In the genomic region with DNA sequence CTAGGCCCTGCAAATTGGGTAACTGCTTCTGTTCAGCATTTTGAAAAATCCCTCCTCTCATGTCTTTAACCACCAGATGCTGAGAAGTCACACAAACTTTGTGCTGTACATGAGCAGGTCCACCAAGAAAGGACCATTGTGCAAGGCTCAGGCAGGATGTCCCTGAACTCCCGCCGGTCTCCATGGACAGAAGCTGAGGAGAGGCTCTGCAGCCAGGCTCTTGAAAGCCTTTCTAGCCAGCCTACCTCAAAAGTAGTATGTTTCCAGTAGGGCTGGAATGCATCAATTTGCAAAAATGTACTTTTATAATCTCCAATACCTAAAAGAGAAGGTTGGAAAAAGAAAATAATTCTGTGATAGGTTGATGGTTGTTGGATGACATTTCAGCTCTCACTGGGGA, we compare ENCODE assay signal across 25 cellular contexts.
"Had no signal": no experiment of that assay in that cellular context is flagged by ENCODE, and none has a peak within 500 bp of the region (broad histone marks: within the 10 kb centered on the region; RNA-seq: fewer than 3 reads in every experiment).

No MANE protein-coding gene starts in this region.

- H3K27ac ChIP-seq: epithelial cell of prostate, foreskin keratinocyte, gastroesophageal sphincter, heart left ventricle, hepatocyte, left lung, lower lobe of right lung had no signal

- H3K27me3 Mint-ChIP-seq: dendritic cell treated with granulocyte-macrophage colony-stimulating factor and Interleukin-4, amounts not matched to agents 40 ng/mL and 50 ng/mL, for 4 days had no signal

- H3K36me3 ChIP-seq: gastroesophageal sphincter, heart left ventricle, left lung, lower lobe of right lung had no signal

- DNase-seq: cortex of kidney; effector CD8-positive, alpha-beta T cell; effector memory CD8-positive, alpha-beta T cell; endodermal cell; erythroblast; foreskin keratinocyte; heart left ventricle; hypothalamus; immature natural killer cell; left cardiac atrium; left lung; left ventricle myocardium superior; lower lobe of right lung; mesenchymal stem cell; mucosa of descending colon; naive B cell had no signal

- H3K27me3 ChIP-seq: foreskin keratinocyte, gastroesophageal sphincter, heart left ventricle, hepatocyte, left lung had no signal

- H3K9me3 ChIP-seq: gastroesophageal sphincter, heart left ventricle, left lung, lower lobe of right lung, mucosa of descending colon had no signal

- H3K4me3 ChIP-seq: gastroesophageal sphincter, heart left ventricle, hepatocyte, left lung, lower lobe of right lung, mucosa of descending colon had no signal

- FAIRE-seq: colon, endometrium, frontal cortex, keratinocyte had no signal

- H3K4me3 Mint-ChIP-seq: dendritic cell treated with granulocyte-macrophage colony-stimulating factor and Interleukin-4, amounts not matched to agents 40 ng/mL and 50 ng/mL, for 4 days; effector memory CD8-positive, alpha-beta T cell; endodermal cell; immature natural killer cell; mesothelial cell of epicardium; naive B cell had no signal

- H3K4me1 Mint-ChIP-seq: endodermal cell, naive B cell had no signal

- H3K36me3 Mint-ChIP-seq: immature natural killer cell, mesothelial cell of epicardium, naive B cell had no signal

- H3K9me3 Mint-ChIP-seq: dendritic cell treated with granulocyte-macrophage colony-stimulating factor and Interleukin-4, amounts not matched to agents 40 ng/mL and 50 ng/mL, for 4 days; effector memory CD8-positive, alpha-beta T cell; endodermal cell; mesothelial cell of epicardium; naive B cell had no signal

- H3K27ac Mint-ChIP-seq: dendritic cell treated with granulocyte-macrophage colony-stimulating factor and Interleukin-4, amounts not matched to agents 40 ng/mL and 50 ng/mL, for 4 days; effector memory CD8-positive, alpha-beta T cell; endodermal cell; immature natural killer cell; mesothelial cell of epicardium; naive B cell had no signal
